In the genomic region with DNA sequence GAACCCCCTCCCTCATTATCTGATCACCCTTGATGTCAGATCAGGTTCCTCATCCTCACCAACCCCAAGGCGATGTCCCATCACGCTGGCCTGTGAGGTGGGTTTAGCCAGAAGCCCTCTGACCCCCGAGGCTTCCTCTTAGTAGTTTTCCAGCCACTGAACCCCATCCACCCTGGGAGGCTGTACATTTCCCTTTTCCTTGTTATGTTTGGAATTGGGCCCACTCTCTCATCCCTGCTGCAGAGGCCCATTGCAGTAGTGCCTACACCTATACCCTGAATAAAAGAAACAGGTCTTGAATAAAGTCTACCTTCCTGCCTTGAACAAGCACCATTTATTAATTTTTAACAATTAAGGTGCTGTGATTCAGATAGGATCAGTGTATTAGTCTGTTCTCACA, we compare ENCODE assay signal across 23 cellular contexts.
"Had no signal": no experiment of that assay in that cellular context is flagged by ENCODE, and none has a peak within 500 bp of the region (broad histone marks: within the 10 kb centered on the region; RNA-seq: fewer than 3 reads in every experiment).

No MANE protein-coding gene starts in this region.

- H3K4me3 ChIP-seq: ascending aorta, coronary artery, esophagus squamous epithelium, gastroesophageal sphincter had no signal

- H3K4me1 ChIP-seq: ascending aorta, gastroesophageal sphincter had no signal

- ATAC-seq: activated naive CD4-positive, alpha-beta T cell treated with anti-CD3 and anti-CD28 coated beads, Interleukin-2, amount 50 U/mL, for 72 hours; activated T-cell treated with anti-CD3 and anti-CD28 coated beads, Interleukin-2, amount 50 U/mL, for 4 hours; activated T-helper 17 cell treated with anti-CD3 and anti-CD28 coated beads, Interleukin-2, amount 50 U/mL, for 72 hours; gastroesophageal sphincter; WTC11 had no signal

- H3K27me3 ChIP-seq: ascending aorta, gastroesophageal sphincter had no signal

- DNase-seq: activated CD4-positive, alpha-beta memory T cell treated with anti-CD3 and anti-CD28 coated beads, Interleukin-2, amount 10 ng/mL, durations not matched to agents 7 days and 5 days; activated CD4-positive, alpha-beta T cell treated with anti-CD3 and anti-CD28 coated beads for 1 hour; activated CD4-positive, alpha-beta T cell treated with anti-CD3 and anti-CD28 coated beads for 4 hours; activated CD4-positive, alpha-beta T cell treated with anti-CD3 and anti-CD28 coated beads, Interleukin-2, amount 10 ng/mL, durations not matched to agents 7 days and 5 days; activated CD4-positive, alpha-beta T cell treated with anti-CD3 and anti-CD28 coated beads, Interleukin-2, amount 50 U/mL, for 4 hours; activated CD8-positive, alpha-beta memory T cell treated with anti-CD3 and anti-CD28 coated beads for 24 hours; activated effector memory CD4-positive, alpha-beta T cell treated with Interleukin-2 at 50 U/mL for 16 hours; activated gamma-delta T cell treated with Interleukin-2 at 50 U/mL for 16 hours; activated naive CD4-positive, alpha-beta T cell treated with Interleukin-2 at 50 U/mL for 16 hours; activated naive CD8-positive, alpha-beta T cell treated with anti-CD3 and anti-CD28 coated beads, Interleukin-2, amount 10 ng/mL, durations not matched to agents 7 days and 5 days; activated T-cell treated with anti-CD3 and anti-CD28 coated beads, Interleukin-2, amount 50 U/mL, for 4 hours; effector CD8-positive, alpha-beta T cell; esophagus squamous epithelium; foreskin melanocyte; T-helper 2 cell had no signal

- H3K27ac ChIP-seq: ascending aorta, coronary artery, epithelial cell of prostate, gastroesophageal sphincter, VCaP had no signal

- H3K9me3 ChIP-seq: ascending aorta had no signal
